In the genomic region with DNA sequence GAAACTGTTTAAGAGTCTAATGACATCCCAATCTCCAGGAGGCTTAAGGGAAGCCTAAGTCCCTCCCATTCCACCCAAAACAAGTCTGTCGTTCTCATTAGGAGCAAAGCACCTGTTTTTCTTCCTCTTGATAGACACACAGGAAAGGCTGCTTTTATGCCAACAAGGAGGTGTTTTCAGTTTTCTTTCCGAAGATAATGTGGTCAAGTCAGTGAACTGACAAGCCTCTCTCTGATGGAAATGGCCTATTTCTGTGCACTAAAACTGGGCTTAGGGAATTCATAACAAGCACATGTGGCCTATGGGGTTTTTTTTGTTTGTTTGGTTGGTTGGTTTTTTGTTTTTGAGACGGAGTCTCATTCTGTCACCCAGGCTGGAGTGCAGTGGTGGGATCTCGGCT, we compare ENCODE assay signal across 18 cellular contexts. TPM values are rescaled to one million over a fixed set of nuclear protein-coding genes. Genes with fewer than 3 reads are reported as not detected.
DNase-seq lines count a peak whose midpoint lies in the region; ATAC-seq and TF ChIP-seq lines count a peak whose summit lies in the region.
"Had no signal": no experiment of that assay in that cellular context is flagged by ENCODE, and none has a peak within 500 bp of the region (broad histone marks: within the 10 kb centered on the region; RNA-seq: fewer than 3 reads in every experiment).

No MANE protein-coding gene starts in this region.

- no peak overlapping the region for H2BK15ac ChIP-seq in mesenchymal stem cell (ENCODE audit: low read depth, poor library complexity, severe bottlenecking)

- no peak overlapping the region for H4K91ac ChIP-seq in mesenchymal stem cell (ENCODE audit: low read length)

- H2AFZ ChIP-seq in OCI-LY3 (ENCODE audit: low read depth, low read length) (peak overlapping the region; percentile 96; the same call in 1 of the 2 replicates), mesenchymal stem cell (ENCODE audit: low read depth, low read length) (no peak overlapping the region)

- H3K79me2 ChIP-seq in OCI-LY3 (ENCODE audit: low read length), result no peaks in the 10 kb centered on the region

- H3K9ac ChIP-seq in OCI-LY3 (ENCODE audit: low read length) (peak overlapping the region; percentile 17; the same call in 1 of the 2 replicates), mesenchymal stem cell (ENCODE audit: low read length) (no peak overlapping the region)

- 86% methylated on average over 4 of the region's 4 CpGs for WGBS in mesenchymal stem cell

- no peak for TF ChIP-seq CTCF in CD4-positive, alpha-beta T cell (IDR thresholded peaks at IDR 0.05)
- TF ChIP-seq CTCF in OCI-LY3 (IDR thresholded peaks at IDR 0.05; ENCODE audit: low read depth, low read length), result no peak

- peak overlapping the region; percentile 29 for H3K27ac ChIP-seq in CD4-positive, alpha-beta T cell (ENCODE audit: low read depth, low read length)
- no peak overlapping the region for H3K27ac ChIP-seq in OCI-LY3 (ENCODE audit: low read length)
- H3K27ac ChIP-seq in mesenchymal stem cell (ENCODE audit: low read length, poor library complexity, severe bottlenecking), result peak overlapping the region; percentile 51
- H3K27ac ChIP-seq: 22Rv1, SJCRH30 had no signal

- H4K8ac ChIP-seq in mesenchymal stem cell (ENCODE audit: low read length), result no peak overlapping the region

- CTCF ChIA-PET in activated CD4-positive, alpha-beta T cell treated with anti-CD3 and anti-CD28 coated beads for 36 hours (lab: Charles Lee), result interaction anchor here (1.5 kb wide), 1 partner anchor 85 kb away, joined by 7 read pairs; no protein-coding TSS in a partner anchor
- CTCF ChIA-PET in CD4-positive, alpha-beta T cell (lab: Charles Lee), result no interaction called here

- no peak overlapping the region for H3K18ac ChIP-seq in mesenchymal stem cell (ENCODE audit: low read depth in 1 of 2, low read length in 2 of 2)

- no peaks in the 10 kb centered on the region for H4K20me1 ChIP-seq in OCI-LY3 (ENCODE audit: insufficient read depth, low read length)

- no peaks in the 10 kb centered on the region for H3K27me3 ChIP-seq in CD4-positive, alpha-beta T cell (ENCODE audit: control insufficient read depth, insufficient read depth, low read length)
- H3K27me3 ChIP-seq in OCI-LY3 (ENCODE audit: low read depth, low read length), result no peaks in the 10 kb centered on the region
- peaks cover 0 to 5% of the 10 kb centered on the region in 2 experiments for H3K27me3 ChIP-seq in mesenchymal stem cell (ENCODE audit: control insufficient read depth in 1 of 2, insufficient read depth in 1 of 2, low read length in 2 of 2)
- H3K27me3 ChIP-seq: BE2C, SJCRH30 had no signal

- no peaks in the 10 kb centered on the region for H3K79me1 ChIP-seq in mesenchymal stem cell (replicated peaks; ENCODE audit: low read length, poor library complexity, severe bottlenecking)

- H2BK120ac ChIP-seq in mesenchymal stem cell (ENCODE audit: low read depth, low read length), result no peak overlapping the region

- no peak for ATAC-seq in activated CD4-positive, alpha-beta T cell treated with anti-CD3 and anti-CD28 coated beads for 36 hours
- no peak for ATAC-seq in CD4-positive, alpha-beta T cell (ENCODE audit: poor library complexity)
- ATAC-seq: PC-3 had no signal

- H3K4me2 ChIP-seq in OCI-LY3 (ENCODE audit: low read length) (peak overlapping the region; percentile 98), mesenchymal stem cell (ENCODE audit: low read length, poor library complexity, severe bottlenecking) (no peak overlapping the region)

- H2AK5ac ChIP-seq in mesenchymal stem cell (ENCODE audit: low read length, severe bottlenecking), result no peak overlapping the region

- no peak overlapping the region for H3K14ac ChIP-seq in mesenchymal stem cell (ENCODE audit: low read length in 2 of 2)

- H3K36me3 Mint-ChIP-seq in activated CD4-positive, alpha-beta T cell treated with anti-CD3 and anti-CD28 coated beads for 36 hours (ENCODE audit: low read depth), result no peaks in the 10 kb centered on the region
- H3K36me3 Mint-ChIP-seq in CD4-positive, alpha-beta T cell (ENCODE audit: low read depth), result no peaks in the 10 kb centered on the region

- DNase-seq in activated CD4-positive, alpha-beta T cell treated with anti-CD3 and anti-CD28 coated beads for 36 hours, result no peak
- DNase-seq in activated CD4-positive, alpha-beta T cell treated with anti-CD3 and anti-CD28 coated beads, Interleukin-2, amount 50 U/mL, for 4 hours, result no peak
- no peak for DNase-seq in CD4-positive, alpha-beta T cell
- DNase-seq in mesenchymal stem cell, result no peak
- no peak for DNase-seq in hippocampal formation (lab: John Stamatoyannopoulos, UW)
- DNase-seq in NCI-H2227 (lab: John Stamatoyannopoulos, UW; ENCODE audit: unreplicated experiment), result no peak
- DNase-seq in GDM1 (lab: John Stamatoyannopoulos, UW), result no peak
- DNase-seq: GF-D8, GOT3, NCI-H1105 treated with DMSO at 0.1 percent for 48 hours, NCI-H187, NCI-H345, NCI-H526 treated with DMSO at 0.1 percent for 48 hours, PC-3 had no signal

- H3K36me3 ChIP-seq in OCI-LY3 (replicated peaks; ENCODE audit: low read depth, low read length) (no peaks in the 10 kb centered on the region), mesenchymal stem cell (ENCODE audit: control insufficient read depth in 1 of 2, insufficient read depth in 2 of 2, low read depth in 1 of 2, low read length in 2 of 2) (no peaks in the 10 kb centered on the region)
- H3K36me3 ChIP-seq: BE2C, SJCRH30 had no signal

- no peak overlapping the region for H2BK5ac ChIP-seq in mesenchymal stem cell (ENCODE audit: low read depth, low read length, poor library complexity, severe bottlenecking)

- H3K9me3 Mint-ChIP-seq in activated CD4-positive, alpha-beta T cell treated with anti-CD3 and anti-CD28 coated beads for 36 hours (ENCODE audit: low read depth), result no peaks in the 10 kb centered on the region
- H3K9me3 Mint-ChIP-seq in CD4-positive, alpha-beta T cell, result no peaks in the 10 kb centered on the region

- intact Hi-C loops in activated CD4-positive, alpha-beta T cell treated with anti-CD3 and anti-CD28 coated beads for 36 hours (cut with DNase I, micrococcal nuclease), result loop anchor here in 1 of 2 experiments (5.0 kb wide), 2 partner anchors 48 to 52 kb away; no protein-coding TSS in a partner anchor
- intact Hi-C loops in CD4-positive, alpha-beta T cell (cut with DNase I, micrococcal nuclease), result no loop called here

- H3K27ac Mint-ChIP-seq in activated CD4-positive, alpha-beta T cell treated with anti-CD3 and anti-CD28 coated beads for 36 hours, result peak overlapping the region; percentile 12
- peak overlapping the region; percentile 71 for H3K27ac Mint-ChIP-seq in CD4-positive, alpha-beta T cell

- H2BK12ac ChIP-seq in mesenchymal stem cell (ENCODE audit: low read length in 2 of 2), result no peak overlapping the region

- no peaks in the 10 kb centered on the region for H3K27me3 Mint-ChIP-seq in activated CD4-positive, alpha-beta T cell treated with anti-CD3 and anti-CD28 coated beads for 36 hours
- no peaks in the 10 kb centered on the region for H3K27me3 Mint-ChIP-seq in CD4-positive, alpha-beta T cell

- H3K4me1 ChIP-seq in OCI-LY3 (ENCODE audit: low read length) (peaks cover 20% of the 10 kb centered on the region), mesenchymal stem cell (ENCODE audit: control insufficient read depth, insufficient read depth, low read depth, low read length) (peaks cover 9% of the 10 kb centered on the region)
- H3K4me1 ChIP-seq: BE2C had no signal

- H3K23ac ChIP-seq in mesenchymal stem cell (ENCODE audit: low read length in 2 of 2), result no peak overlapping the region

- H3K4me3 ChIP-seq in OCI-LY3 (ENCODE audit: low read length), result peak overlapping the region; percentile 69
- no peak overlapping the region for H3K4me3 ChIP-seq in mesenchymal stem cell (ENCODE audit: insufficient read depth in 1 of 2, low read depth in 1 of 2, low read length in 2 of 2)
- H3K4me3 ChIP-seq: SJCRH30 had no signal

- peaks cover 33% of the 10 kb centered on the region for H3K4me1 Mint-ChIP-seq in activated CD4-positive, alpha-beta T cell treated with anti-CD3 and anti-CD28 coated beads for 36 hours
- peaks cover 36% of the 10 kb centered on the region for H3K4me1 Mint-ChIP-seq in CD4-positive, alpha-beta T cell (ENCODE audit: low read depth)

- no peak overlapping the region for H3K4me3 Mint-ChIP-seq in activated CD4-positive, alpha-beta T cell treated with anti-CD3 and anti-CD28 coated beads for 36 hours
- H3K4me3 Mint-ChIP-seq in CD4-positive, alpha-beta T cell, result peak overlapping the region; percentile 50

- H3K9me3 ChIP-seq in CD4-positive, alpha-beta T cell (ENCODE audit: control insufficient read depth, low read length), result no peaks in the 10 kb centered on the region
- no peaks in the 10 kb centered on the region for H3K9me3 ChIP-seq in OCI-LY3 (ENCODE audit: insufficient read depth, low read length)
- peaks cover 1% of the 10 kb centered on the region for H3K9me3 ChIP-seq in mesenchymal stem cell (ENCODE audit: control insufficient read depth, low read length)
- H3K9me3 ChIP-seq: BE2C, SJCRH30 had no signal

- POLR2A ChIA-PET in activated CD4-positive, alpha-beta T cell treated with anti-CD3 and anti-CD28 coated beads for 36 hours (lab: Charles Lee), result interaction anchor here (1.1 kb wide), 1 partner anchor 8 kb away, joined by 3 read pairs; no protein-coding TSS in a partner anchor
- POLR2A ChIA-PET in CD4-positive, alpha-beta T cell (lab: Charles Lee), result no interaction called here

- no peak overlapping the region for H3K4ac ChIP-seq in mesenchymal stem cell (ENCODE audit: low read depth in 1 of 2, low read length in 2 of 2)

RNA-seq across cellular contexts. Expression of a gene that starts 36.2 kb away (rescaled TPM):
- 10 to 100 TPM; 40.5 to 40.6 TPM for total RNA-seq in activated CD4-positive, alpha-beta T cell treated with anti-CD3 and anti-CD28 coated beads for 36 hours
- 10 to 100 TPM; 27.0 to 27.2 TPM for total RNA-seq in CD4-positive, alpha-beta T cell
- 0.43 TPM for polyA plus RNA-seq in mesenchymal stem cell (2013, experiment 1 of 2)
- polyA plus RNA-seq in mesenchymal stem cell (2013, experiment 2 of 2), result 0.44 TPM
